ENCODE assay signal across 8 cellular contexts in the genomic region with DNA sequence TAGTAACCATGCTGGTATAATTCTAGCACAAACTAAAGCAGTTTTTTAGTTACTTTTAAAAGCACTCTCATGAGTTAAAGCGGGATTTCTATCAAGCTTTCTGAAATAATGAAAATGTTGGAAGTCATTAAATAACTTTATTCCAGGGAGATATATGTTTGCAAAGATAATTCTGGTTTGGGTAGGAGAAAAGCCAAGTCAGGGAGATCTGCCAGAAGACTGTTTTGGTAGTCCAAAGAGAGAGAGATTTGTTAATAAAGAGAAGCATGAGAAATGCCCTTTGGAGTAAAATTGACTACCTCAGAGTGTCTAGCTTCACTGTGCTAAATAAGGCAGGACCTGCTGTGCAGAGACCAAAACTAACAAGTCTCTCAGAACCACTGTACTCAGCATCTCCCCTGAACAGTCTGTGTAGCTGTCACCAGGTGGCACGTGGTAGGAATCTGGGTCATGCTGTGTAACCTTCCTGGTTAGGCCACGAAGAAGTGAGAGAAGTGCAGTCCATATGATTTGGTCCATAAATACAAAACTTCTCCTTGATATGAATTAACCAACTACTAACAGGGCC. TPM values are rescaled to one million over a fixed set of nuclear protein-coding genes. Genes with fewer than 3 reads are reported as not detected.
DNase-seq lines count a peak whose midpoint lies in the region; ATAC-seq and TF ChIP-seq lines count a peak whose summit lies in the region.

No MANE protein-coding gene starts in this region.

- intact Hi-C loops in gastrocnemius medialis (cut with DNase I; ENCODE audit: low total_unique reads): no loop called here

- H3K27ac ChIP-seq in ACC112 (ENCODE audit: low read depth, low read length) (peak overlapping the region; percentile 90), gastrocnemius medialis (peak overlapping the region; percentile 3 to 58 (median 46))

- H3K4me1 ChIP-seq in ACC112 (ENCODE audit: control insufficient read depth, insufficient read depth, low read length, unreplicated experiment): peaks cover 23% of the 10 kb centered on the region
- peaks cover 15 to 17% of the 10 kb centered on the region in 2 donors for H3K4me1 ChIP-seq in gastrocnemius medialis

- DNase-seq in fibroblast of the aortic adventitia (ENCODE audit: low read depth) (peak; percentile 84), gastrocnemius medialis (peak; percentile 32 to 50), epidermal melanocyte (ENCODE audit: insufficient read length, low spot score) (no peak), SW 1271 (lab: John Stamatoyannopoulos, UW) (no peak)

- no peak for TF ChIP-seq POLR2A in gastrocnemius medialis (IDR thresholded peaks at IDR 0.05)

- H3K4me3 ChIP-seq in ACC112 (ENCODE audit: low read depth, low read length) (peak overlapping the region; percentile 69), WI38 (ENCODE audit: low read depth, low read length) (peak overlapping the region; percentile 32), fibroblast of the aortic adventitia (ENCODE audit: low read depth, low read length) (no peak overlapping the region), gastrocnemius medialis (peak overlapping the region in 2 of 4 donors; percentile 20 to 24)

- TF ChIP-seq CTCF in WI38 (IDR thresholded peaks at IDR 0.05; ENCODE audit: low read depth, low read length): no peak
- TF ChIP-seq CTCF in fibroblast of the aortic adventitia (IDR thresholded peaks at IDR 0.05; ENCODE audit: insufficient read depth, low read length): no peak
- no peak for TF ChIP-seq CTCF in gastrocnemius medialis (IDR thresholded peaks at IDR 0.05 in 4 of 5, conservative IDR thresholded peaks at IDR 0.05 in 1 of 5)

- in situ Hi-C loops in gastrocnemius medialis (cut with MboI; ENCODE audit: low sequenced_read_pairs in 4 of 4): no loop called here

- H3K36me3 ChIP-seq in ACC112 (ENCODE audit: insufficient read depth, low read length): no peaks in the 10 kb centered on the region
- no peaks in the 10 kb centered on the region for H3K36me3 ChIP-seq in gastrocnemius medialis

- peak; percentile 93 for ATAC-seq in GM18520 (IDR thresholded peaks at IDR 0.05; ENCODE audit: unreplicated experiment)
- ATAC-seq in HG03108 (IDR thresholded peaks at IDR 0.05; ENCODE audit: unreplicated experiment): peak; percentile 62
- ATAC-seq in gastrocnemius medialis: peak; percentile 85 to 92

- peak overlapping the region; percentile 65 for H2AFZ ChIP-seq in ACC112 (ENCODE audit: low read length, unreplicated experiment)

- H3K27me3 ChIP-seq in ACC112 (ENCODE audit: insufficient read depth, low read length): no peaks in the 10 kb centered on the region
- H3K27me3 ChIP-seq in gastrocnemius medialis: no peaks in the 10 kb centered on the region

- H3K9me3 ChIP-seq in gastrocnemius medialis: no peaks in the 10 kb centered on the region

- no peaks in the 10 kb centered on the region for H3K79me2 ChIP-seq in ACC112 (ENCODE audit: control insufficient read depth, insufficient read depth, low read length, unreplicated experiment)

RNA-seq across cellular contexts. Expression of a gene that starts 31.6 kb away (rescaled TPM):
- total RNA-seq in fibroblast of the aortic adventitia (ENCODE audit: low replicate concordance): 14.0 and 14.7 TPM in 2 replicates
- 1 to 10 TPM in 3 of 4 donors, under 1 TPM in 1; 1.00 to 3.2 (median 1.9) TPM for total RNA-seq in gastrocnemius medialis

RNA-seq across cellular contexts. Expression of a gene that starts 35.1 kb away (rescaled TPM):
- total RNA-seq in fibroblast of the aortic adventitia (ENCODE audit: low replicate concordance) (75.1 and 78.0 TPM in 2 replicates), gastrocnemius medialis (10 to 100 TPM; 22.2 to 26.2 (median 23.7) TPM)

Comparison
In these comparisons a context has a peak if more than half of its experiments do, and no peak if none do; other contexts are left out.
1. DNase-seq: peak in fibroblast of the aortic adventitia (single experiment) and gastrocnemius medialis (2 of 2); none in epidermal melanocyte (single experiment) and SW 1271 (0 of 2).
2. Peak in every context shown above with its lines, with median percentiles within 50 percentile points of each other: ATAC-seq.